Comparison of ENCODE assay signal across 9 cellular contexts in genomic region chr19:48962849-48963165, GRCh38. TPM values are rescaled to one million over a fixed set of nuclear protein-coding genes. Genes with fewer than 3 reads are reported as not detected.
DNase-seq lines count a peak whose midpoint lies in the region; ATAC-seq and TF ChIP-seq lines count a peak whose summit lies in the region.
"Had no signal": no experiment of that assay in that cellular context is flagged by ENCODE, and none has a peak within 500 bp of the region (broad histone marks: within the 10 kb centered on the region; RNA-seq: fewer than 3 reads in every experiment).

No MANE protein-coding gene starts in this region.

- no peaks in the 10 kb centered on the region for H3K27me3 ChIP-seq in BLaER1 treated with 17β-estradiol and CSF1 and Interleukin-3, amounts not matched to agents 10 nM and 100 nM
- no peaks in the 10 kb centered on the region for H3K27me3 ChIP-seq in Karpas-422 (ENCODE audit: low read length)
- H3K27me3 ChIP-seq in neutrophil = no peaks in the 10 kb centered on the region

- no peaks in the 10 kb centered on the region for H3K27me3 Mint-ChIP-seq in dendritic cell treated with granulocyte-macrophage colony-stimulating factor and Interleukin-4, amounts not matched to agents 40 ng/mL and 50 ng/mL, for 4 days

- no peaks in the 10 kb centered on the region for H3K9me3 Mint-ChIP-seq in dendritic cell treated with granulocyte-macrophage colony-stimulating factor and Interleukin-4, amounts not matched to agents 40 ng/mL and 50 ng/mL, for 4 days

- peak overlapping the region; percentile 91 to 99 (median 96) for H3K27ac ChIP-seq in BLaER1 treated with 17β-estradiol and CSF1 and Interleukin-3, amounts not matched to agents 10 nM and 100 nM
- peak overlapping the region; percentile 91 for H3K27ac ChIP-seq in Karpas-422 (ENCODE audit: low read length)
- H3K27ac ChIP-seq in neutrophil = peak overlapping the region; percentile 98

- peaks cover 25 to 52% (median 45%) of the 10 kb centered on the region in 11 experiments for H3K36me3 ChIP-seq in BLaER1 treated with 17β-estradiol and CSF1 and Interleukin-3, amounts not matched to agents 10 nM and 100 nM
- H3K36me3 ChIP-seq in Karpas-422 (ENCODE audit: insufficient read depth, low read length) (peaks cover 15% of the 10 kb centered on the region), neutrophil (peaks cover 14% of the 10 kb centered on the region)

- no peaks in the 10 kb centered on the region for H3K9me2 ChIP-seq in Karpas-422 (replicated peaks; ENCODE audit: insufficient read depth, low read length)

- intact Hi-C loops in dendritic cell treated with granulocyte-macrophage colony-stimulating factor and Interleukin-4, amounts not matched to agents 40 ng/mL and 50 ng/mL, for 4 days (cut with micrococcal nuclease) = no loop called here

- H4K20me1 ChIP-seq in BLaER1 treated with 17β-estradiol and CSF1 and Interleukin-3, amounts not matched to agents 10 nM and 100 nM = peaks cover 23 to 31% (median 26%) of the 10 kb centered on the region in 11 experiments; a peak in 21 of 22 replicates
- peaks cover 12% of the 10 kb centered on the region for H4K20me1 ChIP-seq in Karpas-422 (ENCODE audit: insufficient read depth, low read depth, low read length)

- H3K4me1 Mint-ChIP-seq in dendritic cell treated with granulocyte-macrophage colony-stimulating factor and Interleukin-4, amounts not matched to agents 40 ng/mL and 50 ng/mL, for 4 days (ENCODE audit: low read depth) = peaks cover 68% of the 10 kb centered on the region

- peak overlapping the region in 9 of 10 experiments; percentile 11 to 59 (median 39); a peak in 11 of 20 replicates for H3K4me3 ChIP-seq in BLaER1 treated with 17β-estradiol and CSF1 and Interleukin-3, amounts not matched to agents 10 nM and 100 nM
- H3K4me3 ChIP-seq in Karpas-422 (ENCODE audit: low read length) = peak overlapping the region; percentile 63; the same call in 1 of the 2 replicates
- H3K4me3 ChIP-seq in neutrophil (ENCODE audit: low read depth in 1 of 2, low read length in 1 of 2) = peak overlapping the region; percentile 89 to 100

- peaks cover 12% of the 10 kb centered on the region for H3K79me2 ChIP-seq in Karpas-422 (ENCODE audit: low read length)

- peaks cover 86% of the 10 kb centered on the region for H3K36me3 Mint-ChIP-seq in dendritic cell treated with granulocyte-macrophage colony-stimulating factor and Interleukin-4, amounts not matched to agents 40 ng/mL and 50 ng/mL, for 4 days (ENCODE audit: low read depth)

- H3K4me1 ChIP-seq in BLaER1 treated with 17β-estradiol and CSF1 and Interleukin-3, amounts not matched to agents 10 nM and 100 nM = peaks cover 53 to 83% (median 70%) of the 10 kb centered on the region in 10 experiments
- H3K4me1 ChIP-seq in Karpas-422 (ENCODE audit: low read length) = peaks cover 52% of the 10 kb centered on the region
- H3K4me1 ChIP-seq in neutrophil (ENCODE audit: control insufficient read depth in 1 of 2, insufficient read depth in 1 of 2, low read depth in 1 of 2, low read length in 1 of 2) = peaks cover 68 to 78% of the 10 kb centered on the region in 2 experiments

- peak overlapping the region; percentile 80 to 100 (median 90) for H3K4me2 ChIP-seq in BLaER1 treated with 17β-estradiol and CSF1 and Interleukin-3, amounts not matched to agents 10 nM and 100 nM
- peak overlapping the region; percentile 79 for H3K4me2 ChIP-seq in Karpas-422 (ENCODE audit: low read depth, low read length, poor library complexity, severe bottlenecking)

- H3K27ac Mint-ChIP-seq in dendritic cell treated with granulocyte-macrophage colony-stimulating factor and Interleukin-4, amounts not matched to agents 40 ng/mL and 50 ng/mL, for 4 days = peak overlapping the region; percentile 98

- peak overlapping the region; percentile 100 for H3K4me3 Mint-ChIP-seq in dendritic cell treated with granulocyte-macrophage colony-stimulating factor and Interleukin-4, amounts not matched to agents 40 ng/mL and 50 ng/mL, for 4 days

- H3K9ac ChIP-seq in BLaER1 treated with 17β-estradiol and CSF1 and Interleukin-3, amounts not matched to agents 10 nM and 100 nM = peak overlapping the region; percentile 80 to 99 (median 87)
- peak overlapping the region; percentile 74 for H3K9ac ChIP-seq in Karpas-422 (ENCODE audit: low read length)

- DNase-seq in Karpas-422 (no peak), DMS153 treated with DMSO at 0.1 percent for 48 hours (lab: John Stamatoyannopoulos, UW; ENCODE audit: unreplicated experiment) (no peak), NCI-H1092 (lab: John Stamatoyannopoulos, UW) (no peak), NCI-H2171 treated with DMSO at 0.1 percent for 48 hours (lab: John Stamatoyannopoulos, UW) (no peak)

- no peaks in the 10 kb centered on the region for H3K9me3 ChIP-seq in BLaER1 treated with 17β-estradiol and CSF1 and Interleukin-3, amounts not matched to agents 10 nM and 100 nM (replicated peaks in 1 of 11)
- no peaks in the 10 kb centered on the region for H3K9me3 ChIP-seq in Karpas-422 (ENCODE audit: low read length)
- H3K9me3 ChIP-seq in neutrophil = no peaks in the 10 kb centered on the region

- ATAC-seq in GM21447 (IDR thresholded peaks at IDR 0.05; ENCODE audit: unreplicated experiment) = no peak

- no peak for TF ChIP-seq CTCF in neutrophil (IDR thresholded peaks at IDR 0.05)

- no peak overlapping the region for H2AFZ ChIP-seq in Karpas-422 (ENCODE audit: low read length)

RNA-seq across cellular contexts. Expression of gene FTL, which starts 2.3 kb away (rescaled TPM):
- 6,036 and 6,638 TPM in 2 replicates for total RNA-seq in Karpas-422 (2014; rRNA removed; shearing (Covaris generic); ENCODE audit: low replicate concordance)

RNA-seq across cellular contexts. Expression of gene BAX, which starts 8.1 kb away (rescaled TPM):
- 93.8 and 164 TPM in 2 replicates for total RNA-seq in Karpas-422 (2014; rRNA removed; shearing (Covaris generic); ENCODE audit: low replicate concordance)

RNA-seq across cellular contexts. Expression of gene DHDH, which starts 29.3 kb away (rescaled TPM):
- 1.4 and 3.3 TPM in 2 replicates for total RNA-seq in Karpas-422 (2014; rRNA removed; shearing (Covaris generic); ENCODE audit: low replicate concordance)
- total RNA-seq: HT1080 had no signal

RNA-seq across cellular contexts. Expression of gene GYS1, which starts 30.3 kb away (rescaled TPM):
- total RNA-seq in Karpas-422 (2014; rRNA removed; shearing (Covaris generic); ENCODE audit: low replicate concordance) = 39.0 and 42.6 TPM in 2 replicates

RNA-seq across cellular contexts. Expression of gene RUVBL2, which starts 30.9 kb away (rescaled TPM):
- total RNA-seq in Karpas-422 (2014; rRNA removed; shearing (Covaris generic); ENCODE audit: low replicate concordance) = 107 and 298 TPM in 2 replicates

Comparison
In these comparisons a context has a peak if more than half of its experiments do, and no peak if none do; other contexts are left out.
1. H3K4me3 ChIP-seq: peak in every context shown above with its lines; median percentile 94 in neutrophil; 63 in Karpas-422; 39 in BLaER1 treated with 17β-estradiol and CSF1 and Interleukin-3, amounts not matched to agents 10 nM and 100 nM.